Comparison of ENCODE assay signal across 32 cellular contexts in the genomic region with DNA sequence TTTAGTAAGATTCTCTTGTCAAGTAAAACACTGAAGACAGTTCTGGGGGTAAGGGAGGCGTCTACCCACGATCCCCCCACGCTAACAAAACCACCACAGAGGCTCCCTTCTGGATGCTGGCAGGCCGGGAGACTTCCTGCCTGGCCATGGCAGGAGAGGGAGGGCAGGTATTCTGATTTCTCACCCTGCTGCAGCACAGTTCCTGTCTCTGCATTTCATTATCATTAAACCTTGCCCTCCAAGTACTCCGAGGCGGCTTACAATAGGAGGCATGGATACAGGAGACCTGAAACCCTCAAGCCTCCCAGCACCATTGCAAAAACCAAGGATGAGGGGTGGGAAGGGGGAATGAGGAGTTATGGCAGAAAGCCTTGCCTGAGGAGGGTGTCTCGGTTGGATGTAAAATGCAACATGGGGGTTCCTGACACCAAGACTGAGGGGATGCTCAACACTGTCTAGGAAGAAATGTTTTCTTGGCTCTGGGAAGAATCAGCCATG. TPM values are rescaled to one million over a fixed set of nuclear protein-coding genes. Genes with fewer than 3 reads are reported as not detected.
DNase-seq lines count a peak whose midpoint lies in the region; ATAC-seq and TF ChIP-seq lines count a peak whose summit lies in the region.
"Had no signal": no experiment of that assay in that cellular context is flagged by ENCODE, and none has a peak within 500 bp of the region (broad histone marks: within the 10 kb centered on the region; RNA-seq: fewer than 3 reads in every experiment).

No MANE protein-coding gene starts in this region.

- TF ChIP-seq CTCF in cardiac muscle cell (IDR thresholded peaks at IDR 0.05; ENCODE audit: low read depth, low read length) (no peak), omental fat pad (IDR thresholded peaks at IDR 0.05) (no peak)

- peaks cover 6% of the 10 kb centered on the region for H3K36me3 ChIP-seq in cardiac muscle cell
- H3K36me3 ChIP-seq: transverse colon had no signal

- H3K4me3 ChIP-seq in cardiac muscle cell = no peak overlapping the region
- H3K4me3 ChIP-seq: ascending aorta, coronary artery, Peyer's patch, transverse colon had no signal

- no peaks in the 10 kb centered on the region for H3K9me3 ChIP-seq in cardiac muscle cell (ENCODE audit: low read depth)
- H3K9me3 ChIP-seq: ascending aorta, Peyer's patch, transverse colon had no signal

- no peak for ATAC-seq in left ventricle myocardium superior
- peak; percentile 24 for ATAC-seq in omental fat pad (ENCODE audit: low FRiP score)
- no peak for ATAC-seq in GM21717 (IDR thresholded peaks at IDR 0.05; ENCODE audit: unreplicated experiment)
- ATAC-seq in HG02798 (IDR thresholded peaks at IDR 0.05; ENCODE audit: poor library complexity, unreplicated experiment) = no peak
- ATAC-seq: HepG2 had no signal

- intact Hi-C loops in left ventricle myocardium superior (cut with micrococcal nuclease) = no loop called here

- no peaks in the 10 kb centered on the region for H3K27me3 ChIP-seq in cardiac muscle cell
- H3K27me3 ChIP-seq: ascending aorta, Peyer's patch, transverse colon had no signal

- H3K27ac ChIP-seq in cardiac muscle cell = peak overlapping the region; percentile 69
- H3K27ac ChIP-seq: ascending aorta, coronary artery, epithelial cell of prostate, HL-60, Peyer's patch, transverse colon had no signal

- peaks cover 57% of the 10 kb centered on the region for H3K4me1 ChIP-seq in cardiac muscle cell (ENCODE audit: low read depth)
- H3K4me1 ChIP-seq: Peyer's patch had no signal

- no peak for DNase-seq in cardiac muscle cell (ENCODE audit: low read depth in 1 of 2, low spot score in 1 of 2)
- DNase-seq in left ventricle myocardium superior = no peak
- peak; percentile 44 for DNase-seq in iPS-NIHi11 (ENCODE audit: low spot score)
- no peak for DNase-seq in omental fat pad (ENCODE audit: low spot score)
- no peak for DNase-seq in activated CD4-positive, alpha-beta T cell treated with anti-CD3 and anti-CD28 coated beads, Interleukin-2, amount 50 U/mL, for 4 hours
- no peak for DNase-seq in NCI-H82 treated with DMSO at 0.1 percent for 48 hours (lab: John Stamatoyannopoulos, UW; ENCODE audit: unreplicated experiment)
- DNase-seq: 8988T; activated gamma-delta T cell treated with Interleukin-2 at 50 U/mL for 16 hours; activated naive CD8-positive, alpha-beta T cell treated with anti-CD3 and anti-CD28 coated beads, Interleukin-2, amount 10 ng/mL, durations not matched to agents 7 days and 5 days; activated T-cell treated with anti-CD3 and anti-CD28 coated beads, Interleukin-2, amount 50 U/mL, for 48 hours; C1 segment of cervical spinal cord; effector CD8-positive, alpha-beta T cell; hypothalamus; islet precursor cell; Kasumi-1; midbrain; naive B cell; NCI-H146; NCI-H2107; NCI-H345; occipital lobe; SHP77 treated with DMSO at 0.1 percent for 48 hours; stimulated activated CD4-positive, alpha-beta T cell treated with anti-CD3 and anti-CD28 coated beads, Interleukin-4, amount 100 ng/mL, for 1 hour; transverse colon had no signal

RNA-seq across cellular contexts. Expression of gene MN1, which starts 44.1 kb away (rescaled TPM):
- total RNA-seq in cardiac muscle cell = 27.8 and 45.8 TPM in 2 replicates
- polyA plus RNA-seq in cardiac muscle cell = 7.8 and 15.7 TPM in 2 replicates
- total RNA-seq in left ventricle myocardium superior = 5.3 TPM
- 10 to 100 TPM in 1 of 4 donors, 1 to 10 TPM in 3; 4.8 to 16.5 (median 8.9) TPM for total RNA-seq in omental fat pad
- total RNA-seq: HepG2 had no signal
